In the genomic region with DNA sequence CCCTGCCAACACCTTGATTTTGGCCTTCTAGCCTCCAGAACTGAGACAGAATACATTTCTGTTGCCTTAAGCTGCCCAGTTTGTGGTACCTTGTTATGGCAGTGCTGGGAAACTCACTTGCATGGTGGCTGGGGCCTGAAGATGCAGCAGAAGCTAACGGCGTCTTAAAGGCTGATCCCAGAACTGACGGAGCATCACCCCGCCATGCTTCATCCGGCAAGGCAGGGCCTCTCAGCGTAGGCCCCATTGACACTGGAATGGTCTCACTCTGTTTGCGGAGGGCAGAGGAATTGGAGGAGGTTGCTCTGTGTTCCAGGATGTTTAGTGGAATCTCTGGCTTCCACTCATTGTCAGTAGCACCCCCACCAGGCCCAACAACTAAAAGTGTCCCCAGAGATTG, we compare ENCODE assay signal across 22 cellular contexts.
"Had no signal": no experiment of that assay in that cellular context is flagged by ENCODE, and none has a peak within 500 bp of the region (broad histone marks: within the 10 kb centered on the region; RNA-seq: fewer than 3 reads in every experiment).

No MANE protein-coding gene starts in this region.

- H3K9ac ChIP-seq: SK-N-SH had no signal

- H3K4me2 ChIP-seq: SK-N-SH had no signal

- FAIRE-seq: HepG2, RCC 7860 had no signal

- DNase-seq: IMR-90, Karpas-422, KG1, MM.1S, MV-4-11, NCI-H1048, NCI-H1105, NCI-H1417, NCI-H1436 treated with DMSO at 0.1 percent for 48 hours, NCI-H1694, NCI-H187 treated with DMSO at 0.1 percent for 48 hours, NCI-H2029 treated with DMSO at 0.1 percent for 48 hours, NCI-H2227 treated with DMSO at 0.1 percent for 48 hours, NCI-H524, NCI-H526 treated with DMSO at 0.1 percent for 48 hours, NCI-H748 treated with DMSO at 0.1 percent for 48 hours, RPMI8226, SHP77, SK-N-SH, SW 1271 had no signal

- ATAC-seq: HepG2 had no signal

- H3K9me3 ChIP-seq: SK-N-SH had no signal
